Comparison of ENCODE assay signal across 34 cellular contexts in the genomic region with DNA sequence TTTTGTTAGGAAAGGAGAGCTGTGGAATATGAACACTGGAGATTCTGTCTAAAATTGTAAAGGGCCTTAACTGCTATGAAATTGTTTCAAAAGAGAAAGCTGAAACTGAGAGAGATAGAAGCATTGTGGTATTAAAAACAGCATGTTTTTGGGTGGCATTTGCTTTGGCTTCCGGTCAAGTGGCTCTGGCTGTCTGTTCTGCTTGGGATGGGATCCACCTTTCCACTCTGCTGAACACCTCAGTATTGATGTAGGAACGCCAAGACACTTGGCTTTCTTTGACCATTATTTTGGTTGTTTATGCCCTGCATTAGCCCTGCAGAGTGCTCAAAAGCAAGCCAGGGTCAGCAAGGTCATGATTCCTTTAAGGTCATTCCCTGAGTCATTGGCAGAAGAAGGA.
"Had no signal": no experiment of that assay in that cellular context is flagged by ENCODE, and none has a peak within 500 bp of the region (broad histone marks: within the 10 kb centered on the region; RNA-seq: fewer than 3 reads in every experiment).

No MANE protein-coding gene starts in this region.

- H3K36me3 ChIP-seq: Peyer's patch, SJSA1 had no signal

- H3K4me2 ChIP-seq: SK-N-SH had no signal

- H3K36me3 Mint-ChIP-seq: activated CD4-positive, alpha-beta memory T cell treated with anti-CD3 and anti-CD28 coated beads for 36 hours; activated naive CD4-positive, alpha-beta T cell treated with anti-CD3 and anti-CD28 coated beads, Interleukin-2, amount 10 ng/mL, durations not matched to agents 7 days and 5 days; activated naive CD8-positive, alpha-beta T cell; WTC11 had no signal

- ATAC-seq: activated CD4-positive, CD25-positive, alpha-beta regulatory T cell treated with anti-CD3 and anti-CD28 coated beads, Interleukin-2, amount 50 U/mL, for 24 hours; activated naive CD8-positive, alpha-beta T cell treated with anti-CD3 and anti-CD28 coated beads, Interleukin-2, amount 50 U/mL, for 24 hours; activated T-cell treated with anti-CD3 and anti-CD28 coated beads, Interleukin-2, amount 50 U/mL, for 4 hours; K562; PC-3; WTC11 had no signal

- H3K27me3 Mint-ChIP-seq: activated CD4-positive, alpha-beta memory T cell treated with anti-CD3 and anti-CD28 coated beads for 36 hours; activated naive CD4-positive, alpha-beta T cell treated with anti-CD3 and anti-CD28 coated beads, Interleukin-2, amount 10 ng/mL, durations not matched to agents 7 days and 5 days; activated naive CD8-positive, alpha-beta T cell treated with anti-CD3 and anti-CD28 coated beads, Interleukin-2, amount 50 U/mL, for 24 hours; brain had no signal

- H3K27ac Mint-ChIP-seq: activated CD4-positive, alpha-beta memory T cell treated with anti-CD3 and anti-CD28 coated beads for 36 hours; activated naive CD4-positive, alpha-beta T cell treated with anti-CD3 and anti-CD28 coated beads, Interleukin-2, amount 10 ng/mL, durations not matched to agents 7 days and 5 days; activated naive CD8-positive, alpha-beta T cell; activated naive CD8-positive, alpha-beta T cell treated with anti-CD3 and anti-CD28 coated beads, Interleukin-2, amount 50 U/mL, for 24 hours; activated T-helper 1 cell treated with anti-CD3 and anti-CD28 coated beads, Interleukin-12 subunit alpha, Interleukin-12 subunit beta, Interleukin-2, Interleukin-4 antibody, amounts not matched to agents 30 ng/mL and 10 ng/mL and 1 ng/mL, durations not matched to agents 14 hours and 24 hours and 36 hours; T-helper 1 cell treated with Interleukin-12 subunit alpha and Interleukin-12 subunit beta and Interleukin-4 antibody, amounts not matched to agents 30 μg/mL and 1 μg/mL, for 36 hours; T-helper 2 cell treated with Interferon-gamma antibody and Interleukin-4, amounts not matched to agents 5 μg/mL and 100 μg/mL, for 36 hours; WTC11 had no signal

- H3K9ac ChIP-seq: SK-N-SH had no signal

- H3K27ac ChIP-seq: Peyer's patch, SJSA1 had no signal

- H3K9me3 Mint-ChIP-seq: activated CD4-positive, alpha-beta memory T cell treated with anti-CD3 and anti-CD28 coated beads for 36 hours; activated naive CD4-positive, alpha-beta T cell treated with anti-CD3 and anti-CD28 coated beads, Interleukin-2, amount 10 ng/mL, durations not matched to agents 7 days and 5 days; activated naive CD8-positive, alpha-beta T cell treated with anti-CD3 and anti-CD28 coated beads, Interleukin-2, amount 50 U/mL, for 24 hours; activated T-cell treated with anti-CD3 and anti-CD28 coated beads, Interleukin-2, amount 50 U/mL, for 4 hours; activated T-helper 1 cell treated with anti-CD3 and anti-CD28 coated beads, Interleukin-12 subunit alpha, Interleukin-12 subunit beta, Interleukin-2, Interleukin-4 antibody, amounts not matched to agents 30 ng/mL and 10 ng/mL and 1 ng/mL, durations not matched to agents 14 hours and 24 hours and 36 hours; brain; T-helper 1 cell treated with Interleukin-12 subunit alpha and Interleukin-12 subunit beta and Interleukin-4 antibody, amounts not matched to agents 30 μg/mL and 1 μg/mL, for 36 hours; T-helper 2 cell treated with Interferon-gamma antibody and Interleukin-4, amounts not matched to agents 5 μg/mL and 100 μg/mL, for 36 hours; WTC11 had no signal

- H3K9me3 ChIP-seq: Peyer's patch, SJSA1, SK-N-SH had no signal

- H3K4me3 ChIP-seq: K562, Peyer's patch, SJSA1 had no signal

- H3K4me1 ChIP-seq: Peyer's patch, SJSA1 had no signal

- H3K4me1 Mint-ChIP-seq: activated naive CD4-positive, alpha-beta T cell treated with anti-CD3 and anti-CD28 coated beads, Interleukin-2, amount 10 ng/mL, durations not matched to agents 7 days and 5 days had no signal

- H3K27me3 ChIP-seq: Peyer's patch, SJSA1 had no signal

- DNase-seq: activated CD4-positive, alpha-beta memory T cell treated with anti-CD3 and anti-CD28 coated beads for 36 hours; activated CD4-positive, alpha-beta T cell treated with anti-CD3 and anti-CD28 coated beads for 4 hours; activated CD4-positive, alpha-beta T cell treated with anti-CD3 and anti-CD28 coated beads, Interleukin-2, amount 50 U/mL, for 1 hour; activated CD8-positive, alpha-beta memory T cell treated with anti-CD3 and anti-CD28 coated beads, Interleukin-2, amount 50 U/mL, for 4 hours; activated effector memory CD4-positive, alpha-beta T cell treated with Interleukin-2 at 50 U/mL for 16 hours; activated naive CD4-positive, alpha-beta T cell treated with anti-CD3 and anti-CD28 coated beads, Interleukin-2, amount 10 ng/mL, durations not matched to agents 7 days and 5 days; activated naive CD8-positive, alpha-beta T cell treated with anti-CD3 and anti-CD28 coated beads, Interleukin-2, amount 50 U/mL, for 24 hours; activated T-cell treated with anti-CD3 and anti-CD28 coated beads for 4 hours; activated T-cell treated with anti-CD3 and anti-CD28 coated beads, Interleukin-2, amount 50 U/mL, for 4 hours; Karpas-422; NCI-H1105; NCI-H1417 treated with DMSO at 0.1 percent for 48 hours; NCI-H187 treated with DMSO at 0.1 percent for 48 hours; NCI-H2081; NCI-H2171 treated with DMSO at 0.1 percent for 48 hours; NCI-H2227 treated with DMSO at 0.1 percent for 48 hours; NCI-H446; NCI-H510A treated with DMSO at 0.1 percent for 48 hours; NCI-H526 treated with DMSO at 0.1 percent for 48 hours; NCI-H82; PC-3; Peyer's patch; RPMI8226; SHP77 treated with DMSO at 0.1 percent for 48 hours; SK-N-SH had no signal

- H3K4me3 Mint-ChIP-seq: activated CD4-positive, alpha-beta memory T cell treated with anti-CD3 and anti-CD28 coated beads for 36 hours; activated naive CD4-positive, alpha-beta T cell treated with anti-CD3 and anti-CD28 coated beads, Interleukin-2, amount 10 ng/mL, durations not matched to agents 7 days and 5 days; activated naive CD8-positive, alpha-beta T cell; activated naive CD8-positive, alpha-beta T cell treated with anti-CD3 and anti-CD28 coated beads, Interleukin-2, amount 50 U/mL, for 24 hours; activated T-cell treated with anti-CD3 and anti-CD28 coated beads, Interleukin-2, amount 50 U/mL, for 4 hours; activated T-helper 1 cell treated with anti-CD3 and anti-CD28 coated beads, Interleukin-12 subunit alpha, Interleukin-12 subunit beta, Interleukin-2, Interleukin-4 antibody, amounts not matched to agents 30 ng/mL and 10 ng/mL and 1 ng/mL, durations not matched to agents 14 hours and 24 hours and 36 hours; T-helper 1 cell treated with Interleukin-12 subunit alpha and Interleukin-12 subunit beta and Interleukin-4 antibody, amounts not matched to agents 30 μg/mL and 1 μg/mL, for 36 hours; T-helper 2 cell treated with Interferon-gamma antibody and Interleukin-4, amounts not matched to agents 5 μg/mL and 100 μg/mL, for 36 hours; WTC11 had no signal
